Comparison of ENCODE assay signal across 8 cellular contexts in genomic region chr10:86711237-86711956, GRCh38. TPM values are rescaled to one million over a fixed set of nuclear protein-coding genes. Genes with fewer than 3 reads are reported as not detected.
DNase-seq lines count a peak whose midpoint lies in the region; ATAC-seq lines count a peak whose summit lies in the region.

No MANE protein-coding gene starts in this region.

- DNase-seq in CD1c-positive myeloid dendritic cell (ENCODE audit: extremely low spot score), result peak; percentile 92
- DNase-seq in GM19240 (ENCODE audit: insufficient read length, low spot score), result peak; percentile 95
- peak; percentile 79 for DNase-seq in NCI-H748 (lab: John Stamatoyannopoulos, UW; ENCODE audit: unreplicated experiment)
- peak; percentile 93 for DNase-seq in activated CD8-positive, alpha-beta memory T cell treated with anti-CD3 and anti-CD28 coated beads for 24 hours
- DNase-seq in effector memory CD4-positive, alpha-beta T cell, result peak; percentile 63 to 73 (median 72)
- peak; percentile 95 for DNase-seq in mesenteric fat pad (ENCODE audit: low spot score)
- DNase-seq in stimulated activated CD8-positive, alpha-beta memory T cell treated with anti-CD3 and anti-CD28 coated beads, Interleukin-15, amount 100 ng/mL, for 1 hour (ENCODE audit: low read depth), result peak; percentile 55

- H3K27me3 ChIP-seq in effector memory CD4-positive, alpha-beta T cell (replicated peaks; ENCODE audit: control insufficient read depth, insufficient read depth, low read length, poor library complexity, severe bottlenecking), result no peaks in the 10 kb centered on the region

- no peaks in the 10 kb centered on the region for H3K9me3 ChIP-seq in effector memory CD4-positive, alpha-beta T cell (ENCODE audit: control insufficient read depth, low read length)

- peaks cover 7% of the 10 kb centered on the region for H3K4me1 ChIP-seq in effector memory CD4-positive, alpha-beta T cell (ENCODE audit: control insufficient read depth, insufficient read depth, low read length, poor library complexity, severe bottlenecking)

- H3K27ac ChIP-seq in effector memory CD4-positive, alpha-beta T cell (ENCODE audit: insufficient read depth, low read length, poor library complexity, severe bottlenecking), result peak overlapping the region; percentile 81

- peak overlapping the region; percentile 71 for H3K4me3 ChIP-seq in effector memory CD4-positive, alpha-beta T cell (ENCODE audit: insufficient read depth, low read depth, low read length, poor library complexity, severe bottlenecking)

- ATAC-seq in HG03442 (IDR thresholded peaks at IDR 0.05; ENCODE audit: unreplicated experiment), result peak; percentile 90

- H3K36me3 ChIP-seq in effector memory CD4-positive, alpha-beta T cell (ENCODE audit: control insufficient read depth, insufficient read depth, low read length), result no peaks in the 10 kb centered on the region

RNA-seq across cellular contexts. Expression of gene LDB3, which starts 43.1 kb away (rescaled TPM):
- total RNA-seq in mesenteric fat pad, result 1.3 TPM

RNA-seq across cellular contexts. Expression of gene BMPR1A, which starts 45.0 kb away (rescaled TPM):
- total RNA-seq in mesenteric fat pad, result 43.5 TPM

RNA-seq across cellular contexts. Expression of gene OPN4, which starts 57.0 kb away (rescaled TPM):
- total RNA-seq in mesenteric fat pad, result not detected

Comparison
In these comparisons a context has a peak if more than half of its experiments do, and no peak if none do; other contexts are left out.
1. Peak in every context shown above with its lines: DNase-seq, ATAC-seq, H3K4me3 ChIP-seq and H3K27ac ChIP-seq.